In genomic region chr1:31019401-31019800, GRCh38 we compare ENCODE assay signal across 1 cellular context.
TF ChIP-seq lines count a peak whose summit lies in the region.

No MANE protein-coding gene starts in this region.

TF ChIP-seq in HepG2, 621 proteins besides CTCF, POLR2A, EP300 and RAD21:
- no peak for TF ChIP-seq ZNF234 (CRISPR knock-in tag; conservative IDR thresholded peaks at IDR 0.05)
- TF ChIP-seq SP140L (CRISPR knock-in tag; IDR thresholded peaks at IDR 0.05; ENCODE audit: borderline replicate concordance) = no peak
- no peak for TF ChIP-seq FOXC1 (CRISPR knock-in tag; IDR thresholded peaks at IDR 0.05; ENCODE audit: borderline replicate concordance)
TF ChIP-seq in HepG2: peak in this region for 0.
